Comparison of ENCODE assay signal across 1 cellular context in genomic region chr9:124475158-124475867, GRCh38.
TF ChIP-seq lines count a peak whose summit lies in the region.

No MANE protein-coding gene starts in this region.

TF ChIP-seq in GM12878, 131 proteins besides CTCF, POLR2A, EP300 and RAD21:
- TF ChIP-seq WRNIP1 (IDR thresholded peaks at IDR 0.05; ENCODE audit: borderline replicate concordance, low read depth, low read length) (no peak), YBX1 (IDR thresholded peaks at IDR 0.05) (no peak), MXI1 (IDR thresholded peaks at IDR 0.05; ENCODE audit: low read depth, low read length) (no peak), ZZZ3 (IDR thresholded peaks at IDR 0.05; ENCODE audit: control insufficient read depth, insufficient read length, low read depth) (no peak), PBX3 (IDR thresholded peaks at IDR 0.05; ENCODE audit: insufficient replicate concordance, low read depth, low read length) (no peak), PAX5 (IDR thresholded peaks at IDR 0.05; ENCODE audit: borderline replicate concordance, low read depth, low read length) (no peak), TARDBP (IDR thresholded peaks at IDR 0.05; ENCODE audit: borderline replicate concordance) (no peak), JUND (IDR thresholded peaks at IDR 0.05; ENCODE audit: low read depth, low read length) (no peak), ZSCAN29 (IDR thresholded peaks at IDR 0.05) (no peak), EED (IDR thresholded peaks at IDR 0.05; ENCODE audit: low read depth) (no peak)
